ENCODE assay signal across 1 cellular context in the genomic region with DNA sequence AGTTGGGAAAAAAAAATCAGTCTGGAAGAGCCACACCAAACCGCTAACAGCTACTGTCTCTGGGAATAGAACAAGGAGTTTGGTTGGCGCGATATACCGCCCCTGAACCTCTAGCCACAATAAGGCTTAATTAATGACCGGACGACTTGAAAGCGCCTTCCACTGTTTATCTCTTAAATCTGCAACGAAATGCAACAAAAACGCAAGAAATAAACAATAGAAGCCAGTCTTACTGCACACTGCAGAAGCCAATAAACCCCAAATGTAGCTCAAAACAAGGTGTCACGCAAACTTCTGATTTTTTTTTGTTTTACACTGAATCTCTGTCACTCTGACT.
TF ChIP-seq lines count a peak whose summit lies in the region.

No MANE protein-coding gene starts in this region.

TF ChIP-seq in H1, 55 proteins besides CTCF, POLR2A, EP300 and RAD21:
- TF ChIP-seq TAF1 (IDR thresholded peaks at IDR 0.05; ENCODE audit: low read depth, low read length) (no peak), SIX5 (IDR thresholded peaks at IDR 0.05; ENCODE audit: low read depth, low read length) (no peak), GTF2F1 (IDR thresholded peaks at IDR 0.05; ENCODE audit: borderline replicate concordance, low read depth, low read length) (no peak), JUN (IDR thresholded peaks at IDR 0.05; ENCODE audit: low read depth, low read length) (no peak), TAF7 (optimal IDR thresholded peaks at IDR 0.05; ENCODE audit: borderline replicate concordance, low read depth, low read length) (no peak), POU5F1 (IDR thresholded peaks at IDR 0.05; ENCODE audit: low read depth, low read length) (no peak), PHF8 (conservative IDR thresholded peaks at IDR 0.05; ENCODE audit: low read depth, low read length) (peak; percentile 32; the same call in 1 of the 2 replicates)
